19 cellular contexts compared by ENCODE assay signal in the genomic region with DNA sequence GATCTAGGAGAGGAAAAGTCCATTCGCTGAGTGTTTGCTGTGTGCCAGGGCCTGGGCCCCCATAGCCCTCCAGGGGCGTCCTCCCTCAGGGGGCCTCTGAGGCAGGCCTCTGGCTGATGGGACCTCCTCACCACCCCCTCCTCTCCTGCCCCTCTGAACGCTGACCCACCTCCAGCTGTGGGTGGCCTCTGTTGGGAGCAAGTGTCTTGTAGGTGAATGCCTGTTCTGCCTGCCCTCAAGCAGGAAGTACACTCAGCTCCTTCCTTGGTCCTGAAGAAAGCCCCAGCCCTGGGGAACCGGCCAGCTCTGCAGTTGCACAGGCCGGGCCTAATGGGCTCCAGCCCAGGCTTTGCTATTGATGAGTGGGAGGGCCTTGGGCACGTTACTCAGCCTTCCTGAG. TPM values are rescaled to one million over a fixed set of nuclear protein-coding genes. Genes with fewer than 3 reads are reported as not detected.
"Had no signal": no experiment of that assay in that cellular context is flagged by ENCODE, and none has a peak within 500 bp of the region (broad histone marks: within the 10 kb centered on the region; RNA-seq: fewer than 3 reads in every experiment).

No MANE protein-coding gene starts in this region.

- ATAC-seq: activated CD8-positive, alpha-beta memory T cell treated with anti-CD3 and anti-CD28 coated beads, Interleukin-2, amount 10 ng/mL, durations not matched to agents 7 days and 5 days; activated T-helper 17 cell treated with anti-CD3 and anti-CD28 coated beads, Interleukin-2, amount 50 U/mL, for 72 hours; gastroesophageal sphincter; natural killer cell; stimulated activated naive CD8-positive, alpha-beta T cell treated with anti-CD3 and anti-CD28 coated beads, Interleukin-15, Interleukin-2, amounts not matched to agents 100 U/mL and 50 U/mL, for 24 hours had no signal

- H3K36me3 ChIP-seq: brain microvascular endothelial cell, gastroesophageal sphincter, heart left ventricle, lower lobe of right lung, upper lobe of left lung had no signal

- H3K9me3 ChIP-seq: gastroesophageal sphincter, heart left ventricle, lower lobe of right lung, upper lobe of left lung had no signal

- DNase-seq: activated B cell treated with CpG ODN at 0.5 μM for 24 hours; activated CD4-positive, alpha-beta memory T cell treated with anti-CD3 and anti-CD28 coated beads, Interleukin-2, amount 10 ng/mL, durations not matched to agents 7 days and 5 days; activated CD4-positive, alpha-beta T cell treated with anti-CD3 and anti-CD28 coated beads for 48 hours; activated CD8-positive, alpha-beta memory T cell treated with anti-CD3 and anti-CD28 coated beads, Interleukin-2, amount 10 ng/mL, durations not matched to agents 7 days and 5 days; activated naive CD4-positive, alpha-beta T cell; activated naive CD8-positive, alpha-beta T cell treated with anti-CD3 and anti-CD28 coated beads for 36 hours; brain microvascular endothelial cell; cortex of kidney; effector CD4-positive, alpha-beta T cell; immature natural killer cell; lower lobe of right lung; natural killer cell; stimulated activated naive CD8-positive, alpha-beta T cell treated with anti-CD3 and anti-CD28 coated beads, Interleukin-15, Interleukin-2, amounts not matched to agents 100 U/mL and 50 U/mL, for 24 hours had no signal

- H3K27me3 ChIP-seq: brain microvascular endothelial cell, upper lobe of left lung had no signal

- FAIRE-seq: TTC549 had no signal

- H3K27ac ChIP-seq: brain microvascular endothelial cell, gastroesophageal sphincter, lower lobe of right lung, upper lobe of left lung had no signal

- H3K4me3 ChIP-seq: gastroesophageal sphincter, heart left ventricle, lower lobe of right lung, upper lobe of left lung had no signal

RNA-seq across cellular contexts. Expression of a gene that starts 28.9 kb away (rescaled TPM):
- total RNA-seq: activated B cell treated with CpG ODN at 0.5 μM for 24 hours; activated CD4-positive, alpha-beta memory T cell treated with anti-CD3 and anti-CD28 coated beads, Interleukin-2, amount 10 ng/mL, durations not matched to agents 7 days and 5 days; activated CD8-positive, alpha-beta memory T cell treated with anti-CD3 and anti-CD28 coated beads, Interleukin-2, amount 10 ng/mL, durations not matched to agents 7 days and 5 days; activated naive CD8-positive, alpha-beta T cell treated with anti-CD3 and anti-CD28 coated beads for 36 hours; activated T-helper 17 cell treated with anti-CD3 and anti-CD28 coated beads, Interleukin-2, amount 50 U/mL, for 72 hours; gastroesophageal sphincter; heart left ventricle; lower lobe of right lung; T-helper 2 cell treated with Interferon-gamma antibody and Interleukin-4, amounts not matched to agents 100 ng/mL and 5 ng/mL, for 36 hours had no signal
- polyA plus RNA-seq: heart left ventricle, immature natural killer cell had no signal
